ENCODE assay signal across 10 cellular contexts in the genomic region with DNA sequence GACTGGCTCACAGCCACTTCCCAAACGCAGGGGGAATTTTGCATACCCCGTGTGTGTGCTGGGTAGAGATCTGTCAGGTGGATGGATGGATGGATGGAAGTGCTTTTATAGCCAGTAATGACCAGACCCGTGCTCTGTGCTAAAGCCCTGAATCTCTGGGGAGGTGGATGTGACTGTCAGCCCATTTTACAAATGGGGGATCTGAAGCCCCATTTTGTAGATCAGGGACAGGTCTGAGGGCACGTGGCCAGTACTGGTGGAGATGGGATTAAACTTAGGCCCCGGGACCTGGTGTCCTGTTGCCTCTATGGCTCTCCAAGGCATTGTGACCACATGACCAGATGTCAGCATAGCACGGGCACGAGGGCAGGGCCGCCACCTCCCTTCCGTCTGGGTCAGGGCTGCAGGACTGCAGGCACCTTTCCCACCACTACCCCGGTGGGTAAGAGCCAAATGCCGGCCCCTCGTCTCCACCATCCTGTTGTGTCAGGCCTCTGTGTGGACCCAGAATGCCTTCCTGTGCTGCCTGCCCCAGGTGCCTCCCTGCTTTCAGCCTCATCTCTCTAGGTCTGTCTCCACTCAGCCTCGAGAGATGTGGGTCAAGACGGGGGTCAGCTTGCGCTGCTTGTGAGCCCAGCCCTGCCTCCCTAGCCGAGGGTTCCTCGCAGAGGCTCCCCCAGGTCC. TPM values are rescaled to one million over a fixed set of nuclear protein-coding genes. Genes with fewer than 3 reads are reported as not detected.
DNase-seq lines count a peak whose midpoint lies in the region; ATAC-seq and TF ChIP-seq lines count a peak whose summit lies in the region.
"Had no signal": no experiment of that assay in that cellular context is flagged by ENCODE, and none has a peak within 500 bp of the region (broad histone marks: within the 10 kb centered on the region; RNA-seq: fewer than 3 reads in every experiment).

No MANE protein-coding gene starts in this region.

- H3K9me3 Mint-ChIP-seq in natural killer cell = no peaks in the 10 kb centered on the region
- H3K9me3 Mint-ChIP-seq in natural killer cell treated with Interleukin-12 subunit alpha and Interleukin-12 subunit beta and Interleukin-15 and Interleukin-18, amount 100 ng/mL, for 72 hours = no peaks in the 10 kb centered on the region

- ATAC-seq in natural killer cell = no peak
- ATAC-seq in natural killer cell treated with Interleukin-12 subunit alpha and Interleukin-12 subunit beta and Interleukin-15 and Interleukin-18, amount 100 ng/mL, for 72 hours = no peak
- ATAC-seq in GM18502 (IDR thresholded peaks at IDR 0.05; ENCODE audit: poor library complexity, unreplicated experiment) = no peak
- no peak for ATAC-seq in GM18867 (IDR thresholded peaks at IDR 0.05; ENCODE audit: unreplicated experiment)

- intact Hi-C loops in natural killer cell (cut with micrococcal nuclease) = loop anchor here (10.0 kb wide), 1 partner anchor 516 kb away; no protein-coding TSS in a partner anchor
- intact Hi-C loops in adrenal gland (cut with DNase I) = loop anchor here (5.0 to 10.0 kb wide), 3 partner anchors 426 to 516 kb away; no protein-coding TSS in a partner anchor

- H3K27me3 Mint-ChIP-seq in natural killer cell (ENCODE audit: low read depth in 2 of 2) = peaks cover 0 to 8% of the 10 kb centered on the region in 2 donors
- H3K27me3 Mint-ChIP-seq in natural killer cell treated with Interleukin-12 subunit alpha and Interleukin-12 subunit beta and Interleukin-15 and Interleukin-18, amount 100 ng/mL, for 72 hours = peaks cover 0 to 10% of the 10 kb centered on the region in 2 donors

- DNase-seq in natural killer cell = peak; percentile 12
- no peak for DNase-seq in natural killer cell treated with Interleukin-12 subunit alpha and Interleukin-12 subunit beta and Interleukin-15 and Interleukin-18, amount 100 ng/mL, for 72 hours (ENCODE audit: low spot score)
- peak in 5 of 7 donors; percentile 5 to 46 (median 12) for DNase-seq in adrenal gland
- peak; percentile 67 for DNase-seq in mesenteric fat pad (ENCODE audit: low spot score)
- no peak for DNase-seq in HUDEP-2 (lab: John Stamatoyannopoulos, UW; ENCODE audit: unreplicated experiment in 76 of 76)
- no peak for DNase-seq in GF-D8 (lab: John Stamatoyannopoulos, UW)
- DNase-seq: NCI-H774 had no signal

- peak overlapping the region in 1 of 2 donors; percentile 66 for H3K27ac Mint-ChIP-seq in natural killer cell
- H3K27ac Mint-ChIP-seq in natural killer cell treated with Interleukin-12 subunit alpha and Interleukin-12 subunit beta and Interleukin-15 and Interleukin-18, amount 100 ng/mL, for 72 hours = no peak overlapping the region

- H3K4me3 Mint-ChIP-seq in natural killer cell = no peak overlapping the region
- H3K4me3 Mint-ChIP-seq in natural killer cell treated with Interleukin-12 subunit alpha and Interleukin-12 subunit beta and Interleukin-15 and Interleukin-18, amount 100 ng/mL, for 72 hours = no peak overlapping the region

- H3K36me3 ChIP-seq in adrenal gland (replicated peaks in 1 of 2) = peaks cover 0 to 12% of the 10 kb centered on the region in 2 donors

- TF ChIP-seq CTCF in natural killer cell (IDR thresholded peaks at IDR 0.05) = no peak
- no peak for TF ChIP-seq CTCF in adrenal gland (IDR thresholded peaks at IDR 0.05)

- H3K27ac ChIP-seq in adrenal gland = no peak overlapping the region
- H3K27ac ChIP-seq: KMS-11 had no signal

- no peaks in the 10 kb centered on the region for H3K9me3 ChIP-seq in adrenal gland (replicated peaks in 1 of 3)

- no peak for TF ChIP-seq POLR2A in adrenal gland (IDR thresholded peaks at IDR 0.05)

- no peak overlapping the region for H3K4me3 ChIP-seq in adrenal gland

- H3K27me3 ChIP-seq in adrenal gland = no peaks in the 10 kb centered on the region

- no peaks in the 10 kb centered on the region for H3K4me1 ChIP-seq in adrenal gland (replicated peaks in 1 of 2)

- 81 to 89% (median 87%) methylated on average over 3 to 17 of the region's 17 CpGs for WGBS in adrenal gland, 4 donors

- no peaks in the 10 kb centered on the region for H3K36me3 Mint-ChIP-seq in natural killer cell
- no peaks in the 10 kb centered on the region for H3K36me3 Mint-ChIP-seq in natural killer cell treated with Interleukin-12 subunit alpha and Interleukin-12 subunit beta and Interleukin-15 and Interleukin-18, amount 100 ng/mL, for 72 hours

- H3K4me1 Mint-ChIP-seq in natural killer cell = peaks cover 15% of the 10 kb centered on the region in 2 donors
- peaks cover 11 to 24% of the 10 kb centered on the region in 2 donors for H3K4me1 Mint-ChIP-seq in natural killer cell treated with Interleukin-12 subunit alpha and Interleukin-12 subunit beta and Interleukin-15 and Interleukin-18, amount 100 ng/mL, for 72 hours (ENCODE audit: low read depth in 2 of 2)

RNA-seq across cellular contexts. Expression of a gene that starts 38.4 kb away (rescaled TPM):
- 10 to 100 TPM; 95.4 to 99.7 (median 97.8) TPM for total RNA-seq in natural killer cell
- 1 to 10 TPM; 4.8 to 4.9 TPM for total RNA-seq in natural killer cell treated with Interleukin-12 subunit alpha and Interleukin-12 subunit beta and Interleukin-15 and Interleukin-18, amount 100 ng/mL, for 72 hours
- 1 to 10 TPM in 1 of 8 donors, under 1 TPM in 5, not detected in 2; 0.14 to 1.8 (median 0.59) TPM for total RNA-seq in adrenal gland
- 1 to 10 TPM in 1 of 3 donors, under 1 TPM in 2; 0.67 to 2.9 (median 0.82) TPM for polyA plus RNA-seq in adrenal gland
- 0.26 TPM for total RNA-seq in mesenteric fat pad

RNA-seq across cellular contexts. Expression of a gene that starts 51.2 kb away (rescaled TPM):
- total RNA-seq in natural killer cell (1 to 10 TPM; 1.2 to 5.9 (median 2.4) TPM), adrenal gland (10 to 100 TPM in 4 of 8 donors, 1 to 10 TPM in 4; 3.4 to 36.0 (median 10.0) TPM), mesenteric fat pad (90.0 TPM)
- total RNA-seq in natural killer cell treated with Interleukin-12 subunit alpha and Interleukin-12 subunit beta and Interleukin-15 and Interleukin-18, amount 100 ng/mL, for 72 hours = under 1 TPM in 1 of 2 donors, not detected in 1; 0.08 TPM
- 10 to 100 TPM in 2 of 3 donors, 1 to 10 TPM in 1; 9.5 to 13.2 (median 11.1) TPM for polyA plus RNA-seq in adrenal gland

Comparison
In these comparisons a context has a peak if more than half of its experiments do, and no peak if none do; other contexts are left out.
1. DNase-seq: peak in natural killer cell (single experiment), adrenal gland (5 of 7) and mesenteric fat pad (single experiment); none in natural killer cell treated with Interleukin-12 subunit alpha and Interleukin-12 subunit beta and Interleukin-15 and Interleukin-18, amount 100 ng/mL, for 72 hours (single experiment), HUDEP-2 (0 of 76) and GF-D8 (single experiment).
2. RNA of a gene that starts 38.4 kb away (total RNA-seq): 95.4 to 99.7 TPM in natural killer cell; 4.8 to 4.9 TPM in natural killer cell treated with Interleukin-12 subunit alpha and Interleukin-12 subunit beta and Interleukin-15 and Interleukin-18, amount 100 ng/mL, for 72 hours, 0.14 to 1.8 TPM in adrenal gland and 0.26 TPM in mesenteric fat pad (single experiment); every median in the first group is over 10 times any median in the second.